ENCODE assay signal across 1 cellular context in genomic region chr6:121691126-121691540, GRCh38.
TF ChIP-seq lines count a peak whose summit lies in the region.

No MANE protein-coding gene starts in this region.

TF ChIP-seq in GM23338, 12 proteins besides CTCF, POLR2A, EP300 and RAD21 (continued from another document):
- TF ChIP-seq, protein P1, sequence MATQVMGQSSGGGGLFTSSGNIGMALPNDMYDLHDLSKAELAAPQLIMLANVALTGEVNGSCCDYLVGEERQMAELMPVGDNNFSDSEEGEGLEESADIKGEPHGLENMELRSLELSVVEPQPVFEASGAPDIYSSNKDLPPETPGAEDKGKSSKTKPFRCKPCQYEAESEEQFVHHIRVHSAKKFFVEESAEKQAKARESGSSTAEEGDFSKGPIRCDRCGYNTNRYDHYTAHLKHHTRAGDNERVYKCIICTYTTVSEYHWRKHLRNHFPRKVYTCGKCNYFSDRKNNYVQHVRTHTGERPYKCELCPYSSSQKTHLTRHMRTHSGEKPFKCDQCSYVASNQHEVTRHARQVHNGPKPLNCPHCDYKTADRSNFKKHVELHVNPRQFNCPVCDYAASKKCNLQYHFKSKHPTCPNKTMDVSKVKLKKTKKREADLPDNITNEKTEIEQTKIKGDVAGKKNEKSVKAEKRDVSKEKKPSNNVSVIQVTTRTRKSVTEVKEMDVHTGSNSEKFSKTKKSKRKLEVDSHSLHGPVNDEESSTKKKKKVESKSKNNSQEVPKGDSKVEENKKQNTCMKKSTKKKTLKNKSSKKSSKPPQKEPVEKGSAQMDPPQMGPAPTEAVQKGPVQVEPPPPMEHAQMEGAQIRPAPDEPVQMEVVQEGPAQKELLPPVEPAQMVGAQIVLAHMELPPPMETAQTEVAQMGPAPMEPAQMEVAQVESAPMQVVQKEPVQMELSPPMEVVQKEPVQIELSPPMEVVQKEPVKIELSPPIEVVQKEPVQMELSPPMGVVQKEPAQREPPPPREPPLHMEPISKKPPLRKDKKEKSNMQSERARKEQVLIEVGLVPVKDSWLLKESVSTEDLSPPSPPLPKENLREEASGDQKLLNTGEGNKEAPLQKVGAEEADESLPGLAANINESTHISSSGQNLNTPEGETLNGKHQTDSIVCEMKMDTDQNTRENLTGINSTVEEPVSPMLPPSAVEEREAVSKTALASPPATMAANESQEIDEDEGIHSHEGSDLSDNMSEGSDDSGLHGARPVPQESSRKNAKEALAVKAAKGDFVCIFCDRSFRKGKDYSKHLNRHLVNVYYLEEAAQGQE (IDR thresholded peaks at IDR 0.05; ENCODE audit: unreplicated experiment) = no peak
- TF ChIP-seq STAT1 (IDR thresholded peaks at IDR 0.05; ENCODE audit: unreplicated experiment) = no peak
- TF ChIP-seq NANOG (IDR thresholded peaks at IDR 0.05; ENCODE audit: borderline replicate concordance) = no peak
- no peak for TF ChIP-seq CREB1 (CRISPR knock-in tag; IDR thresholded peaks at IDR 0.05; ENCODE audit: low read depth)
- no peak for TF ChIP-seq ETS1 (IDR thresholded peaks at IDR 0.05)
- TF ChIP-seq EZH2phosphoT487 (IDR thresholded peaks at IDR 0.05; ENCODE audit: unreplicated experiment) = no peak
- TF ChIP-seq JUNB (IDR thresholded peaks at IDR 0.05; ENCODE audit: unreplicated experiment) = no peak
